In the genomic region with DNA sequence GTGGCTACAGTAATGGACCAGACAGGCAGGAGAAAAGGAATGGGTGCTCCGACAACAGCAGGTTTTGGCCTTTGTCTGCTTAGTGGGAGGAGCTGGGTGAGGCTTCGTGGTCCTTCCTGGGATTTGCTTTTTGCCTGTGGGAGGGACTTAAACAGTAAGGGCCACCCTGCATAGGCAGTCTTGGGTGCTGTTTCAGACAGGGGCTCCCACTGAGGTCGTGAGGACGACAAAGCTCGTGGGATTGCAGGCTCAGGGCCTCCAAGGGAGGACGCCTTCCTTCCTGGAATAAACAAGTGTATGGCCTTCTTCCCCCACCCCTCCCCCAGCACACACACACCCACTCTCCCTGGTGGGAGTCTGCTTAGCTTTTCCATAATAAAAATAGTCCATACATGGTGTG, we compare ENCODE assay signal across 17 cellular contexts.
DNase-seq lines count a peak whose midpoint lies in the region; FAIRE-seq and TF ChIP-seq lines count a peak whose summit lies in the region.
"Had no signal": no experiment of that assay in that cellular context is flagged by ENCODE, and none has a peak within 500 bp of the region (broad histone marks: within the 10 kb centered on the region; RNA-seq: fewer than 3 reads in every experiment).

No MANE protein-coding gene starts in this region.

- peak overlapping the region; percentile 85 for H3K27ac Mint-ChIP-seq in neural progenitor cell
- H3K27ac Mint-ChIP-seq: CD4-positive, alpha-beta memory T cell had no signal

- intact Hi-C loops in vagina (cut with DNase I), result no loop called here

- no peak overlapping the region for H2AFZ ChIP-seq in neural progenitor cell (replicated peaks)

- H3K9ac ChIP-seq in neural progenitor cell, result no peak overlapping the region

- H3F3A ChIP-seq in neural progenitor cell (ENCODE audit: low read depth), result peaks cover 11% of the 10 kb centered on the region

- peaks cover 89% of the 10 kb centered on the region for H3K27me3 ChIP-seq in neural progenitor cell
- no peaks in the 10 kb centered on the region for H3K27me3 ChIP-seq in vagina
- no peaks in the 10 kb centered on the region for H3K27me3 ChIP-seq in SJCRH30

- H3K4me3 ChIP-seq in neural progenitor cell, result no peak overlapping the region
- no peak overlapping the region for H3K4me3 ChIP-seq in vagina
- no peak overlapping the region for H3K4me3 ChIP-seq in SJCRH30

- H3K4me1 ChIP-seq in neural progenitor cell, result peaks cover 28% of the 10 kb centered on the region
- H3K4me1 ChIP-seq in vagina, result no peaks in the 10 kb centered on the region
- no peaks in the 10 kb centered on the region for H3K4me1 ChIP-seq in SJCRH30

- peaks cover 27% of the 10 kb centered on the region for H3K4me1 Mint-ChIP-seq in neural progenitor cell

- H4K20me1 ChIP-seq in neural progenitor cell (ENCODE audit: low read depth), result no peaks in the 10 kb centered on the region

- TF ChIP-seq CTCF in neural progenitor cell (IDR thresholded peaks at IDR 0.05) (no peak), vagina (IDR thresholded peaks at IDR 0.05) (no peak)

- H3K36me3 ChIP-seq in neural progenitor cell (no peaks in the 10 kb centered on the region), vagina (no peaks in the 10 kb centered on the region), SJCRH30 (no peaks in the 10 kb centered on the region)

- H3K79me2 ChIP-seq in neural progenitor cell (ENCODE audit: low read depth), result no peaks in the 10 kb centered on the region

- DNase-seq in ecto neural progenitor cell (ENCODE audit: low spot score) (peak; percentile 44), neural progenitor cell (ENCODE audit: low spot score) (no peak), vagina (ENCODE audit: extremely low spot score in 2 of 2) (peak; percentile 69 to 72), SJCRH30 (no peak), GM12892 (ENCODE audit: insufficient read length) (no peak), cerebellar cortex (ENCODE audit: low spot score) (no peak)
- DNase-seq: C1 segment of cervical spinal cord; Calu3; CD4-positive, alpha-beta memory T cell; COR-L47; DMS53; DMS79 treated with DMSO at 0.1 percent for 48 hours; GF-D8; GOT3; H7; HCEC 1CT had no signal

- TF ChIP-seq POLR2A in vagina (IDR thresholded peaks at IDR 0.05), result no peak
- TF ChIP-seq POLR2A in GM12892 (IDR thresholded peaks at IDR 0.05; ENCODE audit: low read depth, low read length), result no peak

- H3K9me3 ChIP-seq in neural progenitor cell (ENCODE audit: low read depth) (peaks cover 7% of the 10 kb centered on the region), vagina (no peaks in the 10 kb centered on the region), SJCRH30 (replicated peaks) (no peaks in the 10 kb centered on the region)

- H3K27ac ChIP-seq in neural progenitor cell, result no peak overlapping the region
- no peak overlapping the region for H3K27ac ChIP-seq in vagina
- no peak overlapping the region for H3K27ac ChIP-seq in SJCRH30

- peaks cover 18% of the 10 kb centered on the region for H3K27me3 Mint-ChIP-seq in neural progenitor cell (ENCODE audit: insufficient read depth, low read depth)

- no peak overlapping the region for H3K4me2 ChIP-seq in neural progenitor cell

- no peak overlapping the region for H3K4me3 Mint-ChIP-seq in neural progenitor cell
- H3K4me3 Mint-ChIP-seq: CD4-positive, alpha-beta memory T cell had no signal

- H3K9me3 Mint-ChIP-seq in neural progenitor cell, result peaks cover 36% of the 10 kb centered on the region

- peaks cover 5% of the 10 kb centered on the region for H3K36me3 Mint-ChIP-seq in neural progenitor cell
- H3K36me3 Mint-ChIP-seq: CD4-positive, alpha-beta memory T cell had no signal

- FAIRE-seq in GM12892 (lab: Jason Lieb, UNC), result no peak
- FAIRE-seq: GM12891 had no signal

Comparison
In these comparisons a context has a peak if more than half of its experiments do, and no peak if none do; other contexts are left out.
1. DNase-seq: peak in ecto neural progenitor cell (single experiment) and vagina (2 of 2); none in neural progenitor cell (single experiment), SJCRH30 (0 of 2), GM12892 (single experiment) and cerebellar cortex (single experiment).